ENCODE assay signal across 8 cellular contexts in genomic region chr12:51082561-51083139, GRCh38. TPM values are rescaled to one million over a fixed set of nuclear protein-coding genes. Genes with fewer than 3 reads are reported as not detected.
DNase-seq lines count a peak whose midpoint lies in the region; ATAC-seq and TF ChIP-seq lines count a peak whose summit lies in the region.

No MANE protein-coding gene starts in this region.

- ATAC-seq in left colon: peak; percentile 20
- ATAC-seq in HG02623 (IDR thresholded peaks at IDR 0.05; ENCODE audit: unreplicated experiment): no peak

- no peaks in the 10 kb centered on the region for H3K9me3 Mint-ChIP-seq in Calu3 (ENCODE audit: low read depth, unreplicated experiment)

- TSS peak; percentile 34 for BruUV-seq in Calu3 (replicated peaks; lab: Mats Ljungman, UMichigan)

- H3K27ac ChIP-seq in cingulate gyrus (ENCODE audit: low read depth, low read length): peak overlapping the region; percentile 85

- peaks cover 13% of the 10 kb centered on the region for H3K4me1 Mint-ChIP-seq in Calu3 (ENCODE audit: low read depth, unreplicated experiment)

- TF ChIP-seq CTCF in Calu3 (IDR thresholded peaks at IDR 0.05; ENCODE audit: unreplicated experiment): no peak

- H3K27me3 Mint-ChIP-seq in Calu3 (ENCODE audit: unreplicated experiment): no peaks in the 10 kb centered on the region

- H3K4me3 Mint-ChIP-seq in Calu3 (ENCODE audit: low read depth, unreplicated experiment): peak overlapping the region; percentile 92

- intact Hi-C loops in Calu3 (cut with micrococcal nuclease; ENCODE audit: unreplicated experiment): no loop called here
- intact Hi-C loops in left colon (cut with DNase I, micrococcal nuclease): no loop called here

- H3K36me3 Mint-ChIP-seq in Calu3 (ENCODE audit: insufficient read depth, unreplicated experiment): peaks cover 21% of the 10 kb centered on the region

- H3K27ac Mint-ChIP-seq in Calu3 (ENCODE audit: unreplicated experiment): peak overlapping the region; percentile 74

- DNase-seq in Calu3 (no peak), HT1080 (ENCODE audit: low read depth) (peak; percentile 56), T-helper 9 cell (peak; percentile 1), left colon (peak in 1 of 2 donors; percentile 18), Kasumi-1 (lab: John Stamatoyannopoulos, UW) (no peak)
- DNase-seq in stimulated activated CD4-positive, alpha-beta T cell treated with anti-CD3 and anti-CD28 coated beads, Interleukin-4, amount 100 ng/mL, for 24 hours: peak; percentile 30

- CTCF ChIA-PET in Calu3 (lab: Charles Lee): no interaction called here

RNA-seq across cellular contexts. Expression of gene CSRNP2, which starts 0.7 kb away (rescaled TPM):
- total RNA-seq in Calu3 (2022) (18.1 and 19.5 TPM in 2 replicates), left colon (10 to 100 TPM; 16.5 to 19.6 TPM)
- 14.5 and 15.1 TPM in 2 replicates for total RNA-seq in HT1080 (2014; rRNA removed; shearing (Covaris generic))
- 11.8 and 14.2 TPM in 2 replicates for polyA plus RNA-seq in HT1080 (2015; cell fraction: cytosol; rRNA removed)
- 19.7 TPM in 2 replicates for polyA plus RNA-seq in HT1080 (2015; cell fraction: nucleus; rRNA removed)

RNA-seq across cellular contexts. Expression of gene LETMD1, which starts 34.5 kb away (rescaled TPM):
- total RNA-seq in Calu3 (2022) (41.6 and 47.1 TPM in 2 replicates), left colon (10 to 100 TPM; 57.5 to 68.0 TPM)
- total RNA-seq in HT1080 (2014; rRNA removed; shearing (Covaris generic)): 24.4 and 31.6 TPM in 2 replicates
- polyA plus RNA-seq in HT1080 (2015; cell fraction: cytosol; rRNA removed): 56.1 and 63.0 TPM in 2 replicates
- 143 and 167 TPM in 2 replicates for polyA plus RNA-seq in HT1080 (2015; cell fraction: nucleus; rRNA removed)

RNA-seq across cellular contexts. Expression of gene SLC11A2, which starts 56.5 kb away (rescaled TPM):
- total RNA-seq in Calu3 (2022) (49.5 and 51.3 TPM in 2 replicates), left colon (10 to 100 TPM; 41.9 to 50.0 TPM)
- total RNA-seq in HT1080 (2014; rRNA removed; shearing (Covaris generic)): 22.5 and 31.8 TPM in 2 replicates
- polyA plus RNA-seq in HT1080 (2015; cell fraction: cytosol; rRNA removed): 19.1 and 19.7 TPM in 2 replicates
- 49.9 and 50.7 TPM in 2 replicates for polyA plus RNA-seq in HT1080 (2015; cell fraction: nucleus; rRNA removed)

Comparison
In these comparisons a context has a peak if more than half of its experiments do, and no peak if none do; other contexts are left out.
1. DNase-seq: peak in HT1080 (single experiment), T-helper 9 cell (single experiment) and stimulated activated CD4-positive, alpha-beta T cell treated with anti-CD3 and anti-CD28 coated beads, Interleukin-4, amount 100 ng/mL, for 24 hours (single experiment); none in Calu3 (single experiment) and Kasumi-1 (0 of 2).